ENCODE assay signal across 16 cellular contexts in genomic region chr2:131023758-131024157, GRCh38.
"Had no signal": no experiment of that assay in that cellular context is flagged by ENCODE, and none has a peak within 500 bp of the region (broad histone marks: within the 10 kb centered on the region; RNA-seq: fewer than 3 reads in every experiment).

No MANE protein-coding gene starts in this region.

- ATAC-seq: gastroesophageal sphincter; left colon; natural killer cell; stimulated activated naive B cell treated with anti-CD40 and anti-IgM and Interleukin-4, amounts not matched to agents 10 μg/mL and 1 μg/mL and 100 μg/mL, for 72 hours; stimulated activated naive CD8-positive, alpha-beta T cell treated with anti-CD3 and anti-CD28 coated beads, Interleukin-15, amount 100 ng/mL, for 72 hours had no signal

- H3K9me3 ChIP-seq: testis had no signal

- H3K4me1 ChIP-seq: gastroesophageal sphincter, testis, tibial nerve had no signal

- DNase-seq: effector CD8-positive, alpha-beta T cell; glutamatergic neuron; immature natural killer cell; left colon; mesendoderm; natural killer cell; posterior cingulate gyrus; stimulated activated CD4-positive, alpha-beta T cell treated with anti-CD3 and anti-CD28 coated beads, Interleukin-2, amount 100 ng/mL, for 24 hours; stimulated activated CD4-positive, alpha-beta T cell treated with anti-CD3 and anti-CD28 coated beads, Interleukin-4, amount 100 ng/mL, for 4 hours; stimulated activated naive B cell treated with anti-CD40 and anti-IgM and Interleukin-4, amounts not matched to agents 10 μg/mL and 1 μg/mL and 100 μg/mL, for 72 hours; stimulated activated naive CD8-positive, alpha-beta T cell treated with anti-CD3 and anti-CD28 coated beads, Interleukin-15, amount 100 ng/mL, for 72 hours; testis had no signal

- H3K36me3 ChIP-seq: gastroesophageal sphincter, tibial nerve had no signal

- H3K4me3 ChIP-seq: coronary artery, gastroesophageal sphincter, skin epidermis, testis, tibial nerve had no signal

- H3K27ac ChIP-seq: coronary artery, gastroesophageal sphincter, skin epidermis, tibial nerve had no signal

- H3K27me3 ChIP-seq: gastroesophageal sphincter, testis, tibial nerve had no signal
